In genomic region chr7:127447326-127447945, GRCh38 we compare ENCODE assay signal across 8 cellular contexts. TPM values are rescaled to one million over a fixed set of nuclear protein-coding genes. Genes with fewer than 3 reads are reported as not detected.
DNase-seq lines count a peak whose midpoint lies in the region; ATAC-seq and TF ChIP-seq lines count a peak whose summit lies in the region.

No MANE protein-coding gene starts in this region.

- ATAC-seq in GM21529 (IDR thresholded peaks at IDR 0.05; ENCODE audit: unreplicated experiment) (peak; percentile 100), lower lobe of right lung (peak; percentile 76 to 87)

- TF ChIP-seq CTCF in SK-N-SH (IDR thresholded peaks at IDR 0.05) (peak; percentile 66), adrenal gland (IDR thresholded peaks at IDR 0.05) (peak in 5 of 6 experiments; percentile 17 to 49 (median 47)), lower lobe of right lung (IDR thresholded peaks at IDR 0.05) (peak; percentile 59), testis (IDR thresholded peaks at IDR 0.05) (peak in 2 of 3 experiments; percentile 18 to 49)

- no peaks in the 10 kb centered on the region; the same call in 1 of the 2 replicates for H3K9me2 ChIP-seq in SK-N-SH

- H3K36me3 ChIP-seq in SK-N-SH (replicated peaks in 1 of 2; ENCODE audit: control insufficient read depth in 1 of 2, insufficient read depth in 2 of 2, low read length in 1 of 2) (no peaks in the 10 kb centered on the region), adrenal gland (replicated peaks in 1 of 2) (no peaks in the 10 kb centered on the region), lower lobe of right lung (no peaks in the 10 kb centered on the region), testis (ENCODE audit: low read depth, missing control alignments) (no peaks in the 10 kb centered on the region)

- no peaks in the 10 kb centered on the region for H3F3A ChIP-seq in SK-N-SH (replicated peaks; ENCODE audit: insufficient read depth)

- no peak overlapping the region for H3K4me2 ChIP-seq in SK-N-SH

- no peak overlapping the region for H3K27ac ChIP-seq in SK-N-SH (ENCODE audit: low read depth in 2 of 2, low read length in 1 of 2)
- no peak overlapping the region for H3K27ac ChIP-seq in adrenal gland
- no peak overlapping the region for H3K27ac ChIP-seq in lower lobe of right lung
- no peak overlapping the region for H3K27ac ChIP-seq in testis

- intact Hi-C loops in adrenal gland (cut with DNase I) (no loop called here), lower lobe of right lung (cut with DNase I) (no loop called here), testis (cut with DNase I; ENCODE audit: low total_unique reads) (no loop called here)

- H3K4me1 ChIP-seq in SK-N-SH (ENCODE audit: control insufficient read depth in 1 of 2, insufficient read depth in 2 of 2, low read depth in 1 of 2, low read length in 1 of 2) = no peaks in the 10 kb centered on the region
- no peaks in the 10 kb centered on the region for H3K4me1 ChIP-seq in adrenal gland (replicated peaks in 1 of 2)
- H3K4me1 ChIP-seq in lower lobe of right lung = no peaks in the 10 kb centered on the region
- no peaks in the 10 kb centered on the region for H3K4me1 ChIP-seq in testis

- POLR2A ChIA-PET in SK-N-SH (lab: Yijun Ruan, JAX) = no interaction called here

- H3K9me3 ChIP-seq in SK-N-SH (peaks cover 5% of the 10 kb centered on the region; the same call in 1 of the 2 replicates), adrenal gland (replicated peaks in 1 of 3) (no peaks in the 10 kb centered on the region), lower lobe of right lung (peaks cover 16% of the 10 kb centered on the region), testis (no peaks in the 10 kb centered on the region)

- TF ChIP-seq POLR2A in adrenal gland (IDR thresholded peaks at IDR 0.05) (no peak), testis (IDR thresholded peaks at IDR 0.05) (no peak)

- TF ChIP-seq RAD21 in SK-N-SH (IDR thresholded peaks at IDR 0.05; ENCODE audit: low read length) = peak; percentile 64

- no peaks in the 10 kb centered on the region for H4K20me1 ChIP-seq in SK-N-SH (ENCODE audit: insufficient read depth)

- CTCF ChIA-PET in SK-N-SH (lab: Yijun Ruan, JAX) = interaction anchor here (0.6 to 1.9 kb wide), 13 partner anchors 9 to 762 kb away, joined by 3 to 5 read pairs (median 3); no protein-coding TSS in a partner anchor

- WGBS in SK-N-SH (ENCODE audit: low lambda C conversion rate) = 0% methylated on average over 1 of the region's 1 CpG
- 0 to 10% (median 2%) methylated on average over 1 of the region's 1 CpG for WGBS in adrenal gland, 4 donors
- WGBS in testis, 2 donors = 8 to 24% methylated on average over 1 of the region's 1 CpG

- H3K9ac ChIP-seq in SK-N-SH = no peak overlapping the region

- H3K79me2 ChIP-seq in SK-N-SH (ENCODE audit: insufficient read depth) = no peaks in the 10 kb centered on the region

- peak; percentile 12 for DNase-seq in GM03348 (ENCODE audit: low spot score)
- peak; percentile 72 for DNase-seq in HT1080 (ENCODE audit: low read depth)
- DNase-seq in SK-N-SH = peak; percentile 42
- peak in 4 of 7 donors; percentile 15 to 39 (median 26) for DNase-seq in adrenal gland
- no peak for DNase-seq in lower lobe of right lung
- DNase-seq in testis = peak; percentile 61
- DNase-seq in hepatic stellate cell (ENCODE audit: low spot score) = no peak

- no peak overlapping the region for H2AFZ ChIP-seq in SK-N-SH (ENCODE audit: low read depth)

- H3K4me3 ChIP-seq in SK-N-SH (ENCODE audit: low read depth in 2 of 2, low read length in 1 of 2) = no peak overlapping the region
- no peak overlapping the region for H3K4me3 ChIP-seq in adrenal gland
- H3K4me3 ChIP-seq in lower lobe of right lung = no peak overlapping the region
- H3K4me3 ChIP-seq in testis = no peak overlapping the region

- TF ChIP-seq EP300 in SK-N-SH (IDR thresholded peaks at IDR 0.05; ENCODE audit: borderline replicate concordance in 1 of 2, low read depth in 1 of 2, low read length in 1 of 2) = no peak

- no peaks in the 10 kb centered on the region for H3K27me3 ChIP-seq in SK-N-SH (ENCODE audit: insufficient read depth)
- H3K27me3 ChIP-seq in adrenal gland = no peaks in the 10 kb centered on the region
- H3K27me3 ChIP-seq in lower lobe of right lung (ENCODE audit: low read depth) = no peaks in the 10 kb centered on the region
- no peaks in the 10 kb centered on the region for H3K27me3 ChIP-seq in testis

TF ChIP-seq in SK-N-SH, 30 proteins besides CTCF, POLR2A, EP300 and RAD21:
- no peak for TF ChIP-seq YY1 (IDR thresholded peaks at IDR 0.05; ENCODE audit: low read depth)
- peak; percentile 51 for TF ChIP-seq SMC3 (IDR thresholded peaks at IDR 0.05; ENCODE audit: low read depth, low read length)

RNA-seq across cellular contexts. Expression of gene ZNF800, which starts 54.9 kb away (rescaled TPM):
- 12.8 and 24.9 TPM in 2 replicates for total RNA-seq in HT1080 (2014; rRNA removed; shearing (Covaris generic))
- 17.4 and 24.2 TPM in 2 replicates for polyA plus RNA-seq in HT1080 (2015; cell fraction: cytosol; rRNA removed)
- 43.7 and 48.6 TPM in 2 replicates for polyA plus RNA-seq in HT1080 (2015; cell fraction: nucleus; rRNA removed)
- polyA plus RNA-seq in SK-N-SH (2012; rRNA removed) = 8.6 and 9.2 TPM in 2 replicates
- 10.2 TPM in 2 replicates for polyA plus RNA-seq in SK-N-SH (2012; cell fraction: cytosol; rRNA removed)
- polyA plus RNA-seq in SK-N-SH (2012; cell fraction: nucleus; rRNA removed) = 36.8 and 38.9 TPM in 2 replicates
- 10 to 100 TPM; 17.5 to 41.6 (median 30.5) TPM for total RNA-seq in adrenal gland
- polyA plus RNA-seq in adrenal gland = 10 to 100 TPM; 11.0 to 21.5 (median 15.4) TPM
- total RNA-seq in lower lobe of right lung = 36.6 TPM
- 10 to 100 TPM; 40.7 to 44.3 TPM for total RNA-seq in testis
- 31.5 TPM for polyA plus RNA-seq in testis (ENCODE audit: insufficient read depth, low read depth, low replicate concordance)

Comparison
In these comparisons a context has a peak if more than half of its experiments do, and no peak if none do; other contexts are left out.
1. DNase-seq: peak in GM03348 (single experiment), HT1080 (single experiment), SK-N-SH (single experiment), adrenal gland (4 of 7) and testis (single experiment); none in lower lobe of right lung (single experiment) and hepatic stellate cell (single experiment).
2. Peak in every context shown above with its lines, with median percentiles within 50 percentile points of each other: CTCF ChIP-seq.